ENCODE assay signal across 15 cellular contexts in the genomic region with DNA sequence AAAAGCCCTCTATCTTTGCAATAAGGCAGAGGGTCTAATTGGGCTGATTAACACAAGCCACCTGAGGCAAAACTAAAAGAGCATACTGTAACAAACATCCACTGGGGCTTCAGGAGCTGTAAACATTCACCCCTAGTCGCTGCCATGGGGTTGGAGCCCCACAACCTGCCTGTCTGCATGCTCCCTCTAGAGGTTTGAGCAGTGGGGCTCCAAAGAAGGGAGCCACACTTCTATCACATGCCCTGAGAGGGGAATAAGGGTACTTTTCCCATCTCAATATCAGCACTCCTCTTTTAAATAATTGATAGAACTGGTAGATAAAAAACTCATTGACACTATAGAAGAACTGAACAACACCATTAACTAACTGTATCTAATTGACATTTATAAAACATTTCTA.
A peak's percentile ranks its signal among the peaks of the same experiment; 100 is the strongest.
DNase-seq lines count a peak whose midpoint lies in the region; ATAC-seq and TF ChIP-seq lines count a peak whose summit lies in the region.
"Had no signal": no experiment of that assay in that cellular context is flagged by ENCODE, and none has a peak within 500 bp of the region (broad histone marks: within the 10 kb centered on the region; RNA-seq: fewer than 3 reads in every experiment).

No MANE protein-coding gene starts in this region.

- no peaks in the 10 kb centered on the region for H3K9me3 ChIP-seq in DOHH2 (ENCODE audit: control insufficient read depth, insufficient read depth, low read length)
- H3K9me3 ChIP-seq in RWPE2 (ENCODE audit: severe bottlenecking): no peaks in the 10 kb centered on the region

- H3K4me3 Mint-ChIP-seq in HFFc6: no peak overlapping the region
- H3K4me3 Mint-ChIP-seq in activated T-cell treated with anti-CD3 and anti-CD28 coated beads, Interleukin-2, amount 50 U/mL, for 72 hours: no peak overlapping the region

- H4K20me1 ChIP-seq in DOHH2 (ENCODE audit: control insufficient read depth, insufficient read depth, low read depth, low read length): no peaks in the 10 kb centered on the region

- no peaks in the 10 kb centered on the region for H3K79me2 ChIP-seq in DOHH2 (ENCODE audit: control insufficient read depth, low read length)

- H3K9me3 Mint-ChIP-seq in HFFc6: peaks cover 11% of the 10 kb centered on the region; the same call in 1 of the 2 replicates
- H3K9me3 Mint-ChIP-seq in activated T-cell treated with anti-CD3 and anti-CD28 coated beads, Interleukin-2, amount 50 U/mL, for 72 hours: no peaks in the 10 kb centered on the region

- ATAC-seq in RWPE2 (ENCODE audit: low read depth) (no peak), foreskin keratinocyte (no peak)
- no peak for ATAC-seq in activated T-cell treated with anti-CD3 and anti-CD28 coated beads, Interleukin-2, amount 50 U/mL, for 72 hours (replicated peaks in 1 of 2)
- ATAC-seq: A549 had no signal

- H3K36me3 ChIP-seq in DOHH2 (ENCODE audit: control insufficient read depth, low read length) (no peaks in the 10 kb centered on the region), RWPE2 (ENCODE audit: low read depth) (no peaks in the 10 kb centered on the region)

- peaks cover 11% of the 10 kb centered on the region for H3K4me1 Mint-ChIP-seq in HFFc6 (ENCODE audit: low read depth)
- H3K4me1 Mint-ChIP-seq in activated T-cell treated with anti-CD3 and anti-CD28 coated beads, Interleukin-2, amount 50 U/mL, for 72 hours (ENCODE audit: low read depth): no peaks in the 10 kb centered on the region

- no peak overlapping the region for H3K4me2 ChIP-seq in DOHH2 (ENCODE audit: low read length)
- H3K4me2 ChIP-seq: A549 had no signal

- H3K27ac ChIP-seq in DOHH2 (ENCODE audit: low read depth, low read length) (no peak overlapping the region), RWPE2 (ENCODE audit: poor library complexity, severe bottlenecking) (no peak overlapping the region), foreskin keratinocyte (no peak overlapping the region)
- H3K27ac ChIP-seq: A549, SK-N-MC had no signal

- no peak overlapping the region for H3K4me3 ChIP-seq in DOHH2 (ENCODE audit: low read length)
- no peak overlapping the region for H3K4me3 ChIP-seq in RWPE2 (ENCODE audit: severe bottlenecking)
- H3K4me3 ChIP-seq: A549, SK-N-MC had no signal

- no peaks in the 10 kb centered on the region for H3F3A ChIP-seq in DOHH2 (ENCODE audit: control insufficient read depth, insufficient read depth)

- no peaks in the 10 kb centered on the region for H3K27me3 Mint-ChIP-seq in HFFc6 (ENCODE audit: insufficient read depth)
- H3K27me3 Mint-ChIP-seq in activated T-cell treated with anti-CD3 and anti-CD28 coated beads, Interleukin-2, amount 50 U/mL, for 72 hours (ENCODE audit: low read depth): no peaks in the 10 kb centered on the region

- TF ChIP-seq CTCF in DOHH2 (IDR thresholded peaks at IDR 0.05; ENCODE audit: low read depth, low read length, poor library complexity, severe bottlenecking) (peak; percentile 12), HFFc6 (IDR thresholded peaks at IDR 0.05) (peak; percentile 53; the same call in 1 of the 2 replicates), RWPE2 (IDR thresholded peaks at IDR 0.05; ENCODE audit: poor library complexity, severe bottlenecking) (peak; percentile 28), foreskin keratinocyte (conservative IDR thresholded peaks at IDR 0.05) (peak; percentile 34)

- H3K4me1 ChIP-seq in DOHH2 (ENCODE audit: control insufficient read depth, low read length) (no peaks in the 10 kb centered on the region), RWPE2 (ENCODE audit: insufficient read depth, poor library complexity, severe bottlenecking) (no peaks in the 10 kb centered on the region), foreskin keratinocyte (no peaks in the 10 kb centered on the region)
- H3K4me1 ChIP-seq: A549 had no signal

- H3K27me3 ChIP-seq in DOHH2 (ENCODE audit: control insufficient read depth, low read length) (0 out of 2 replicates have a peak, but pooled peaks cover 2% of the 10 kb centered on the region), RWPE2 (ENCODE audit: insufficient read depth, poor library complexity, severe bottlenecking) (no peaks in the 10 kb centered on the region), foreskin keratinocyte (no peaks in the 10 kb centered on the region)

- DNase-seq in HFFc6 (no peak), RWPE2 (ENCODE audit: low spot score) (no peak), foreskin keratinocyte (no peak), DMS 273 treated with DMSO at 0.1 percent for 48 hours (lab: John Stamatoyannopoulos, UW) (no peak), activated gamma-delta T cell (lab: John Stamatoyannopoulos, UW) (no peak)
- DNase-seq in activated T-cell treated with anti-CD3 and anti-CD28 coated beads, Interleukin-2, amount 50 U/mL, for 72 hours: no peak
- DNase-seq: GDM1, IMR-90, Kasumi-1, NCI-H1436, NCI-H2029 treated with DMSO at 0.1 percent for 48 hours, NCI-H510A had no signal

- H3K36me3 Mint-ChIP-seq in HFFc6 (ENCODE audit: low read depth): peaks cover 11% of the 10 kb centered on the region
- peaks cover 1 to 2% of the 10 kb centered on the region in 2 donors for H3K36me3 Mint-ChIP-seq in activated T-cell treated with anti-CD3 and anti-CD28 coated beads, Interleukin-2, amount 50 U/mL, for 72 hours (ENCODE audit: insufficient read depth in 2 of 2)

- no peaks in the 10 kb centered on the region for H3K9me2 ChIP-seq in DOHH2 (replicated peaks; ENCODE audit: control insufficient read depth, low read length)

- no peak overlapping the region for H3K27ac Mint-ChIP-seq in HFFc6
- H3K27ac Mint-ChIP-seq in activated T-cell treated with anti-CD3 and anti-CD28 coated beads, Interleukin-2, amount 50 U/mL, for 72 hours: no peak overlapping the region
